Comparison of ENCODE assay signal across 17 cellular contexts in genomic region chr16:724188-725040, GRCh38. TPM values are rescaled to one million over a fixed set of nuclear protein-coding genes. Genes with fewer than 3 reads are reported as not detected.
DNase-seq lines count a peak whose midpoint lies in the region; ATAC-seq, FAIRE-seq and TF ChIP-seq lines count a peak whose summit lies in the region.
"Had no signal": no experiment of that assay in that cellular context is flagged by ENCODE, and none has a peak within 500 bp of the region (broad histone marks: within the 10 kb centered on the region; RNA-seq: fewer than 3 reads in every experiment).

No MANE protein-coding gene starts in this region.

- no peak for ATAC-seq in GM21528 (IDR thresholded peaks at IDR 0.05; ENCODE audit: low FRiP score, unreplicated experiment)
- ATAC-seq: esophagus mucosa, left cardiac atrium, Right ventricle myocardium inferior had no signal

- H3K4me1 ChIP-seq in endothelial cell of umbilical vein (ENCODE audit: control insufficient read depth, extremely low read depth, insufficient read depth, low read length): peaks cover 27% of the 10 kb centered on the region

- no TSS peak for BruUV-seq in endothelial cell of umbilical vein (replicated peaks; lab: Mats Ljungman, UMichigan)

- no peaks in the 10 kb centered on the region for H4K20me1 ChIP-seq in endothelial cell of umbilical vein (replicated peaks; ENCODE audit: control insufficient read depth, extremely low read depth, insufficient read depth, low read length)

- no peak overlapping the region for H3K4me2 ChIP-seq in endothelial cell of umbilical vein (ENCODE audit: insufficient read depth, low read length)

- peaks cover 15% of the 10 kb centered on the region for H3K27me3 Mint-ChIP-seq in progenitor cell of endocrine pancreas

- H3K4me3 Mint-ChIP-seq in progenitor cell of endocrine pancreas (ENCODE audit: low read depth): no peak overlapping the region

- no peaks in the 10 kb centered on the region for H3K9me3 Mint-ChIP-seq in progenitor cell of endocrine pancreas (ENCODE audit: low read depth)

- FAIRE-seq in endothelial cell of umbilical vein (lab: Jason Lieb, UNC): no peak
- FAIRE-seq: GM18507 had no signal

- no peak for TF ChIP-seq CTCF in endothelial cell of umbilical vein (IDR thresholded peaks at IDR 0.05; ENCODE audit: extremely low read depth in 1 of 2, insufficient read depth in 1 of 2, low read depth in 1 of 2, low read length in 2 of 2)
- TF ChIP-seq CTCF in progenitor cell of endocrine pancreas (IDR thresholded peaks at IDR 0.05; ENCODE audit: unreplicated experiment): no peak

- H3K4me1 Mint-ChIP-seq in progenitor cell of endocrine pancreas (ENCODE audit: low read depth): peaks cover 4% of the 10 kb centered on the region

- H3K36me3 Mint-ChIP-seq in progenitor cell of endocrine pancreas (ENCODE audit: insufficient read depth): no peaks in the 10 kb centered on the region

- H2AFZ ChIP-seq in endothelial cell of umbilical vein (ENCODE audit: low read depth, low read length): no peak overlapping the region
- H2AFZ ChIP-seq: GM23248 had no signal

- CTCF ChIA-PET in endothelial cell of umbilical vein (lab: Charles Lee): interaction anchor here (1.7 to 5.7 kb wide), 3 partner anchors 9 to 64 kb away, joined by 4 to 34 read pairs (median 8); partner anchors contain the start of genes CHTF18, METRN and RPUSD1

- intact Hi-C loops in endothelial cell of umbilical vein (cut with micrococcal nuclease): no loop called here

- dilution Hi-C loops in endothelial cell of umbilical vein (cut with MboI; ENCODE audit: extremely low pct_ligation_motif_present, low sequenced_read_pairs): no loop called here

- H3K4me3 ChIP-seq in Jurkat, Clone E6-1 (ENCODE audit: low read length): no peak overlapping the region
- H3K4me3 ChIP-seq in endothelial cell of umbilical vein (replicated peaks in 1 of 3; ENCODE audit: insufficient read depth in 1 of 3, low read depth in 1 of 3, low read length in 3 of 3): no peak overlapping the region
- H3K4me3 ChIP-seq: GM23248, MG63 had no signal

- DNase-seq in COLO668 (lab: John Stamatoyannopoulos, UW; ENCODE audit: unreplicated experiment) (peak; percentile 38), endothelial cell of umbilical vein (ENCODE audit: low read depth, low spot score) (no peak), progenitor cell of endocrine pancreas (ENCODE audit: low spot score, unreplicated experiment) (no peak)
- DNase-seq in Jurkat, Clone E6-1 (ENCODE audit: low read depth, low spot score): peak; percentile 82
- DNase-seq: activated naive CD4-positive, alpha-beta T cell treated with Interleukin-2 at 50 U/mL for 16 hours; activated T-cell treated with anti-CD3 and anti-CD28 coated beads, Interleukin-2, amount 50 U/mL, for 1 hour; central memory CD4-positive, alpha-beta T cell; DMS79; GM23248; left cardiac atrium; mesendoderm; MG63; NK-92 treated with Interleukin-12 subunit alpha and Interleukin-12 subunit beta, amount 100 ng/mL, for 24 hours had no signal

- no peaks in the 10 kb centered on the region for H3K79me2 ChIP-seq in endothelial cell of umbilical vein (ENCODE audit: control insufficient read depth, insufficient read depth, low read length)

- TF ChIP-seq POLR2A in endothelial cell of umbilical vein (IDR thresholded peaks at IDR 0.05; ENCODE audit: low read depth, low read length): peak; percentile 21

- no peaks in the 10 kb centered on the region for H3K36me3 ChIP-seq in endothelial cell of umbilical vein (ENCODE audit: control insufficient read depth in 2 of 2, extremely low read depth in 1 of 2, insufficient read depth in 2 of 2, low read length in 2 of 2)

- H3K27ac ChIP-seq in endothelial cell of umbilical vein (ENCODE audit: insufficient read depth, low read depth, low read length): no peak overlapping the region
- H3K27ac ChIP-seq: GM23248 had no signal

- H3K9me3 ChIP-seq in endothelial cell of umbilical vein (replicated peaks; ENCODE audit: control insufficient read depth, insufficient read depth, low read length): no peaks in the 10 kb centered on the region
- H3K9me3 ChIP-seq: MG63 had no signal

- no peaks in the 10 kb centered on the region for H3K9me1 ChIP-seq in endothelial cell of umbilical vein (replicated peaks; ENCODE audit: control insufficient read depth, extremely low read depth, insufficient read depth, low read length)

- H3K9ac ChIP-seq in endothelial cell of umbilical vein (replicated peaks; ENCODE audit: extremely low read depth, insufficient read depth, low read length): no peak overlapping the region
- H3K9ac ChIP-seq: GM23248 had no signal

- POLR2A ChIA-PET in endothelial cell of umbilical vein (lab: Charles Lee): no interaction called here

- no peaks in the 10 kb centered on the region for H3K27me3 ChIP-seq in endothelial cell of umbilical vein (ENCODE audit: control insufficient read depth in 2 of 2, insufficient read depth in 2 of 2, low read length in 2 of 2)

- H3K27ac Mint-ChIP-seq in progenitor cell of endocrine pancreas: no peak overlapping the region

TF ChIP-seq in endothelial cell of umbilical vein, 7 proteins besides CTCF, POLR2A, EP300 and RAD21:
- TF ChIP-seq MAX (IDR thresholded peaks at IDR 0.05; ENCODE audit: insufficient read depth, insufficient read length) (no peak), FOS (IDR thresholded peaks at IDR 0.05; ENCODE audit: borderline replicate concordance, insufficient read depth, low read length) (no peak), GATA2 (IDR thresholded peaks at IDR 0.05; ENCODE audit: insufficient read depth, insufficient read length, low read depth, low read length) (no peak)

RNA-seq across cellular contexts. Expression of gene CCDC78, which starts 1.8 kb away (rescaled TPM):
- 8.5 TPM for polyA plus RNA-seq in Jurkat, Clone E6-1 (2012; ENCODE audit: insufficient read depth, insufficient read length)
- total RNA-seq in endothelial cell of umbilical vein: 0.53 and 1.3 TPM in 2 replicates
- polyA plus RNA-seq in endothelial cell of umbilical vein: 0.50 and 1.2 TPM in 2 replicates
- 0.35 and 0.65 TPM in 2 replicates for polyA plus RNA-seq in endothelial cell of umbilical vein (2011; cell fraction: cytosol; rRNA removed)
- 9.5 and 14.2 TPM in 2 replicates for polyA plus RNA-seq in endothelial cell of umbilical vein (2011; cell fraction: nucleus; rRNA removed)
- polyA plus RNA-seq in endothelial cell of umbilical vein (2012): 2.1 and 3.5 TPM in 2 replicates
- polyA minus RNA-seq in endothelial cell of umbilical vein: 0.23 and 0.32 TPM in 2 replicates
- 3.3 TPM for polyA minus RNA-seq in endothelial cell of umbilical vein (2011; cell fraction: cytosol; rRNA and poly(A)+ RNA removed)
- 1.2 and 1.5 TPM in 2 replicates for polyA minus RNA-seq in endothelial cell of umbilical vein (2011; cell fraction: nucleus; rRNA and poly(A)+ RNA removed)
- total RNA-seq in progenitor cell of endocrine pancreas: 2.5 and 3.2 TPM in 2 replicates

RNA-seq across cellular contexts. Expression of gene HAGHL, which starts 2.5 kb away (rescaled TPM):
- 48.0 TPM for polyA plus RNA-seq in Jurkat, Clone E6-1 (2012; ENCODE audit: insufficient read depth, insufficient read length)
- total RNA-seq in endothelial cell of umbilical vein: 5.9 and 6.8 TPM in 2 replicates
- polyA plus RNA-seq in endothelial cell of umbilical vein: 6.3 and 8.5 TPM in 2 replicates
- 1.4 and 3.2 TPM in 2 replicates for polyA plus RNA-seq in endothelial cell of umbilical vein (2011; cell fraction: cytosol; rRNA removed)
- polyA plus RNA-seq in endothelial cell of umbilical vein (2011; cell fraction: nucleus; rRNA removed): 13.2 and 15.2 TPM in 2 replicates
- polyA plus RNA-seq in endothelial cell of umbilical vein (2012): 5.6 and 13.6 TPM in 2 replicates
- polyA minus RNA-seq in endothelial cell of umbilical vein: 2.6 and 3.6 TPM in 2 replicates
- 16.5 TPM for polyA minus RNA-seq in endothelial cell of umbilical vein (2011; cell fraction: cytosol; rRNA and poly(A)+ RNA removed)
- 1.8 and 1.9 TPM in 2 replicates for polyA minus RNA-seq in endothelial cell of umbilical vein (2011; cell fraction: nucleus; rRNA and poly(A)+ RNA removed)
- 8.1 and 9.2 TPM in 2 replicates for total RNA-seq in progenitor cell of endocrine pancreas

RNA-seq across cellular contexts. Expression of gene ANTKMT, which starts 3.5 kb away (rescaled TPM):
- 47.5 TPM for polyA plus RNA-seq in Jurkat, Clone E6-1 (2012; ENCODE audit: insufficient read depth, insufficient read length)
- total RNA-seq in endothelial cell of umbilical vein (26.1 and 29.1 TPM in 2 replicates), progenitor cell of endocrine pancreas (44.2 and 44.9 TPM in 2 replicates)
- 27.9 and 40.5 TPM in 2 replicates for polyA plus RNA-seq in endothelial cell of umbilical vein
- polyA plus RNA-seq in endothelial cell of umbilical vein (2011; cell fraction: cytosol; rRNA removed): 8.9 and 14.7 TPM in 2 replicates
- polyA plus RNA-seq in endothelial cell of umbilical vein (2011; cell fraction: nucleus; rRNA removed): 12.9 and 20.3 TPM in 2 replicates
- polyA plus RNA-seq in endothelial cell of umbilical vein (2012): 8.8 and 20.8 TPM in 2 replicates
- polyA minus RNA-seq in endothelial cell of umbilical vein: 2.7 and 3.2 TPM in 2 replicates
- polyA minus RNA-seq in endothelial cell of umbilical vein (2011; cell fraction: cytosol; rRNA and poly(A)+ RNA removed): 24.6 TPM
- polyA minus RNA-seq in endothelial cell of umbilical vein (2011; cell fraction: nucleus; rRNA and poly(A)+ RNA removed): 2.8 and 3.0 TPM in 2 replicates

RNA-seq across cellular contexts. Expression of gene METRN, which starts 9.5 kb away (rescaled TPM):
- 48.9 TPM for polyA plus RNA-seq in Jurkat, Clone E6-1 (2012; ENCODE audit: insufficient read depth, insufficient read length)
- total RNA-seq in endothelial cell of umbilical vein (14.1 and 16.1 TPM in 2 replicates), progenitor cell of endocrine pancreas (98.6 and 107 TPM in 2 replicates)
- polyA plus RNA-seq in endothelial cell of umbilical vein: 10.0 and 23.4 TPM in 2 replicates
- polyA plus RNA-seq in endothelial cell of umbilical vein (2011; cell fraction: cytosol; rRNA removed): 4.0 and 12.5 TPM in 2 replicates
- polyA plus RNA-seq in endothelial cell of umbilical vein (2011; cell fraction: nucleus; rRNA removed): 5.6 and 7.0 TPM in 2 replicates
- 8.6 and 24.8 TPM in 2 replicates for polyA plus RNA-seq in endothelial cell of umbilical vein (2012)
- 5.5 and 6.7 TPM in 2 replicates for polyA minus RNA-seq in endothelial cell of umbilical vein
- polyA minus RNA-seq in endothelial cell of umbilical vein (2011; cell fraction: cytosol; rRNA and poly(A)+ RNA removed): 11.3 TPM
- polyA minus RNA-seq in endothelial cell of umbilical vein (2011; cell fraction: nucleus; rRNA and poly(A)+ RNA removed): 1.1 and 3.7 TPM in 2 replicates

RNA-seq across cellular contexts. Expression of gene CIAO3, which starts 16.4 kb away (rescaled TPM):
- 60.0 TPM for polyA plus RNA-seq in Jurkat, Clone E6-1 (2012; ENCODE audit: insufficient read depth, insufficient read length)
- total RNA-seq in endothelial cell of umbilical vein (31.2 and 33.8 TPM in 2 replicates), progenitor cell of endocrine pancreas (44.0 and 46.5 TPM in 2 replicates)
- 23.1 and 29.1 TPM in 2 replicates for polyA plus RNA-seq in endothelial cell of umbilical vein
- polyA plus RNA-seq in endothelial cell of umbilical vein (2011; cell fraction: cytosol; rRNA removed): 19.7 and 21.6 TPM in 2 replicates
- polyA plus RNA-seq in endothelial cell of umbilical vein (2011; cell fraction: nucleus; rRNA removed): 84.2 and 93.2 TPM in 2 replicates
- 22.1 and 28.7 TPM in 2 replicates for polyA plus RNA-seq in endothelial cell of umbilical vein (2012)
- polyA minus RNA-seq in endothelial cell of umbilical vein: 29.1 and 30.7 TPM in 2 replicates
- 18.6 TPM for polyA minus RNA-seq in endothelial cell of umbilical vein (2011; cell fraction: cytosol; rRNA and poly(A)+ RNA removed)
- polyA minus RNA-seq in endothelial cell of umbilical vein (2011; cell fraction: nucleus; rRNA and poly(A)+ RNA removed): 44.6 and 48.3 TPM in 2 replicates

Comparison
In these comparisons a context has a peak if more than half of its experiments do, and no peak if none do; other contexts are left out.
1. DNase-seq: peak in COLO668 (single experiment) and Jurkat, Clone E6-1 (single experiment); none in endothelial cell of umbilical vein (single experiment) and progenitor cell of endocrine pancreas (single experiment).